Comparison of ENCODE assay signal across 8 cellular contexts in the genomic region with DNA sequence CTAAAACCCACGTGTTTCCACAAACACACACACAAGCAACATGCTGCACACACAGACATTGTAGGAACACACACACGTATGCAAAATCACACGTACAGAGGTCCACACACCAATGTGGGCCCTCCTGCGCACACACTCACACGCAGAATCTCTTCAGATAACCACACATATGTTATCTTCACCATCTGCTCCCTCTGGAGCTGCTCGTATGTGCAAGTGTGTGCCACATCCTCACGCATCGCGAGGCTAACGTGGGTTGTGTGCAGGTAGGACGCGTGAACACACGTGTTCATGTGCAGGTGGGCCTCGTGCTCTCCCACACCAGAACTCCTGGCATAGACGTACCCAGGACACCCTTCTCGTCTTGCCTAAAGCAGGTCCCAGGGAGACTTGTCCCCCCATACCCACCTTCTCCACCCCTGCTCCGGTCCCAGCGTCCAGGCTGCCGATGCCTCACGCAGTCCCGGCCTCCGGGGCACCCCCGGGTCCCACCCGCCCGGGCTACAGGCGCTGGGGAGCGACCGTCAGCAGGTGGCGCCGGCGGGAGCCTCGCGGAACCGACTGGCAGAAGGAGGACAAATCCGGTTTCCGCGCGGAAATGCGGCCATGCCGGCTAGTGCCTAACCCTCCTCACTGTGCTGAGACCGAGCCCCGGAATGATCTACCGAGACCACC. TPM values are rescaled to one million over a fixed set of nuclear protein-coding genes. Genes with fewer than 3 reads are reported as not detected.
DNase-seq lines count a peak whose midpoint lies in the region; ATAC-seq and TF ChIP-seq lines count a peak whose summit lies in the region.

No MANE protein-coding gene starts in this region.

- H3K36me3 Mint-ChIP-seq in GM23338 (ENCODE audit: low read depth), result no peaks in the 10 kb centered on the region; the same call in 2 of the 3 replicates

- peak overlapping the region; percentile 64; the same call in 2 of the 3 replicates for H3K4me3 Mint-ChIP-seq in GM23338

- peaks cover 7% of the 10 kb centered on the region for H3K27me3 Mint-ChIP-seq in GM23338 (ENCODE audit: insufficient read depth, low read depth, poor library complexity)

- H3K4me1 ChIP-seq in GM23338 (ENCODE audit: insufficient read depth) (no peaks in the 10 kb centered on the region; the same call in 1 of the 2 replicates), skeletal muscle satellite cell (ENCODE audit: control insufficient read depth, insufficient read depth, low read length) (no peaks in the 10 kb centered on the region), prostate gland (replicated peaks) (no peaks in the 10 kb centered on the region)

- H3K4me2 ChIP-seq in GM23338 (no peak overlapping the region; the same call in 1 of the 2 replicates), skeletal muscle satellite cell (ENCODE audit: low read length) (peak overlapping the region; percentile 32)

- no peaks in the 10 kb centered on the region for H3F3A ChIP-seq in GM23338 (replicated peaks; ENCODE audit: low read depth)

- peak overlapping the region; percentile 97 for H2AFZ ChIP-seq in GM23338

- H3K36me3 ChIP-seq in GM23338 (ENCODE audit: insufficient read depth), result no peaks in the 10 kb centered on the region
- no peaks in the 10 kb centered on the region for H3K36me3 ChIP-seq in skeletal muscle satellite cell (ENCODE audit: insufficient read depth, low read length)
- no peaks in the 10 kb centered on the region for H3K36me3 ChIP-seq in prostate gland

- no peaks in the 10 kb centered on the region for H3K9me2 ChIP-seq in GM23338 (ENCODE audit: insufficient read depth)

- H3K4me1 Mint-ChIP-seq in GM23338, result peaks cover 10% of the 10 kb centered on the region

- DNase-seq in GM23338 (ENCODE audit: low spot score) (peak; percentile 83), putamen (ENCODE audit: low spot score) (no peak), prostate gland (ENCODE audit: low spot score) (no peak)
- DNase-seq in activated CD8-positive, alpha-beta memory T cell treated with anti-CD3 and anti-CD28 coated beads for 1 hour (ENCODE audit: extremely low read depth in 1 of 2, low read depth in 1 of 2), result peak; percentile 52 to 58

- no peak for TF ChIP-seq POLR2A in prostate gland (IDR thresholded peaks at IDR 0.05)

- no peaks in the 10 kb centered on the region for H4K20me1 ChIP-seq in GM23338 (replicated peaks; ENCODE audit: insufficient read depth)

- H3K9me3 Mint-ChIP-seq in GM23338, result no peaks in the 10 kb centered on the region

- intact Hi-C loops in prostate gland (cut with DNase I), result loop anchor here (5.0 kb wide), 1 partner anchor 40 kb away; no protein-coding TSS in a partner anchor

- H3K9me3 ChIP-seq in skeletal muscle satellite cell (replicated peaks; ENCODE audit: low read length) (no peaks in the 10 kb centered on the region), prostate gland (no peaks in the 10 kb centered on the region)

- peak; percentile 55 to 78 for TF ChIP-seq CTCF in GM23338 (conservative IDR thresholded peaks at IDR 0.05; ENCODE audit: low read depth in 2 of 2)
- TF ChIP-seq CTCF in prostate gland (IDR thresholded peaks at IDR 0.05), result no peak

- H3K27me3 ChIP-seq in GM23338 (ENCODE audit: insufficient read depth), result no peaks in the 10 kb centered on the region
- H3K27me3 ChIP-seq in skeletal muscle satellite cell (ENCODE audit: control insufficient read depth, insufficient read depth, low read length), result peaks cover 7% of the 10 kb centered on the region
- H3K27me3 ChIP-seq in prostate gland (replicated peaks; ENCODE audit: insufficient read depth), result no peaks in the 10 kb centered on the region

- ATAC-seq in GM23338 (peak; percentile 88), esophagus mucosa (peak; percentile 15), HG02973 (IDR thresholded peaks at IDR 0.05; ENCODE audit: unreplicated experiment) (no peak), GM21737 (IDR thresholded peaks at IDR 0.05; ENCODE audit: unreplicated experiment) (no peak)

- H3K9ac ChIP-seq in skeletal muscle satellite cell (ENCODE audit: low read depth, low read length), result no peak overlapping the region

- WGBS in prostate gland, result 37% methylated on average over 43 of the region's 43 CpGs

- H3K27ac ChIP-seq in GM23338 (ENCODE audit: low read depth) (no peak overlapping the region), prostate gland (no peak overlapping the region)

- no peaks in the 10 kb centered on the region for H3K79me2 ChIP-seq in GM23338 (replicated peaks; ENCODE audit: insufficient read depth)

- H3K4me3 ChIP-seq in GM23338, result peak overlapping the region; percentile 15; the same call in 1 of the 2 replicates
- no peak overlapping the region for H3K4me3 ChIP-seq in skeletal muscle satellite cell (ENCODE audit: low read length)
- H3K4me3 ChIP-seq in prostate gland, result no peak overlapping the region

- no peak overlapping the region for H3K27ac Mint-ChIP-seq in GM23338

TF ChIP-seq in GM23338, 12 proteins besides CTCF, POLR2A, EP300 and RAD21:
- TF ChIP-seq ZNF114 (CRISPR knock-in tag; IDR thresholded peaks at IDR 0.05) (no peak), JUNB (IDR thresholded peaks at IDR 0.05; ENCODE audit: unreplicated experiment) (no peak), STAT1 (IDR thresholded peaks at IDR 0.05; ENCODE audit: unreplicated experiment) (no peak), EZH2 (IDR thresholded peaks at IDR 0.05; ENCODE audit: low read depth, unreplicated experiment) (no peak), CREB1 (CRISPR knock-in tag; IDR thresholded peaks at IDR 0.05; ENCODE audit: low read depth) (no peak)
- TF ChIP-seq, protein P1, sequence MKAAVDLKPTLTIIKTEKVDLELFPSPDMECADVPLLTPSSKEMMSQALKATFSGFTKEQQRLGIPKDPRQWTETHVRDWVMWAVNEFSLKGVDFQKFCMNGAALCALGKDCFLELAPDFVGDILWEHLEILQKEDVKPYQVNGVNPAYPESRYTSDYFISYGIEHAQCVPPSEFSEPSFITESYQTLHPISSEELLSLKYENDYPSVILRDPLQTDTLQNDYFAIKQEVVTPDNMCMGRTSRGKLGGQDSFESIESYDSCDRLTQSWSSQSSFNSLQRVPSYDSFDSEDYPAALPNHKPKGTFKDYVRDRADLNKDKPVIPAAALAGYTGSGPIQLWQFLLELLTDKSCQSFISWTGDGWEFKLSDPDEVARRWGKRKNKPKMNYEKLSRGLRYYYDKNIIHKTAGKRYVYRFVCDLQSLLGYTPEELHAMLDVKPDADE (IDR thresholded peaks at IDR 0.05), result no peak
- TF ChIP-seq, protein P2, sequence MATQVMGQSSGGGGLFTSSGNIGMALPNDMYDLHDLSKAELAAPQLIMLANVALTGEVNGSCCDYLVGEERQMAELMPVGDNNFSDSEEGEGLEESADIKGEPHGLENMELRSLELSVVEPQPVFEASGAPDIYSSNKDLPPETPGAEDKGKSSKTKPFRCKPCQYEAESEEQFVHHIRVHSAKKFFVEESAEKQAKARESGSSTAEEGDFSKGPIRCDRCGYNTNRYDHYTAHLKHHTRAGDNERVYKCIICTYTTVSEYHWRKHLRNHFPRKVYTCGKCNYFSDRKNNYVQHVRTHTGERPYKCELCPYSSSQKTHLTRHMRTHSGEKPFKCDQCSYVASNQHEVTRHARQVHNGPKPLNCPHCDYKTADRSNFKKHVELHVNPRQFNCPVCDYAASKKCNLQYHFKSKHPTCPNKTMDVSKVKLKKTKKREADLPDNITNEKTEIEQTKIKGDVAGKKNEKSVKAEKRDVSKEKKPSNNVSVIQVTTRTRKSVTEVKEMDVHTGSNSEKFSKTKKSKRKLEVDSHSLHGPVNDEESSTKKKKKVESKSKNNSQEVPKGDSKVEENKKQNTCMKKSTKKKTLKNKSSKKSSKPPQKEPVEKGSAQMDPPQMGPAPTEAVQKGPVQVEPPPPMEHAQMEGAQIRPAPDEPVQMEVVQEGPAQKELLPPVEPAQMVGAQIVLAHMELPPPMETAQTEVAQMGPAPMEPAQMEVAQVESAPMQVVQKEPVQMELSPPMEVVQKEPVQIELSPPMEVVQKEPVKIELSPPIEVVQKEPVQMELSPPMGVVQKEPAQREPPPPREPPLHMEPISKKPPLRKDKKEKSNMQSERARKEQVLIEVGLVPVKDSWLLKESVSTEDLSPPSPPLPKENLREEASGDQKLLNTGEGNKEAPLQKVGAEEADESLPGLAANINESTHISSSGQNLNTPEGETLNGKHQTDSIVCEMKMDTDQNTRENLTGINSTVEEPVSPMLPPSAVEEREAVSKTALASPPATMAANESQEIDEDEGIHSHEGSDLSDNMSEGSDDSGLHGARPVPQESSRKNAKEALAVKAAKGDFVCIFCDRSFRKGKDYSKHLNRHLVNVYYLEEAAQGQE (IDR thresholded peaks at IDR 0.05; ENCODE audit: unreplicated experiment), result peak; percentile 50

RNA-seq across cellular contexts. Expression of a gene that starts 10.3 kb away (rescaled TPM):
- 41.2 and 51.2 TPM in 2 replicates for total RNA-seq in GM23338 (2014; rRNA removed; shearing (Covaris generic))
- 8.7 TPM in 2 replicates for polyA plus RNA-seq in GM23338 (2016; fragmentation: Nextera tagmentation; extraction: Ambion mirVana)
- 1.5 TPM for total RNA-seq in esophagus mucosa
- 0.51 and 3.5 TPM in 2 replicates for total RNA-seq in skeletal muscle satellite cell (2012; rRNA removed)
- total RNA-seq in prostate gland, result 10 to 100 TPM; 10.2 to 35.3 TPM

Comparison
In these comparisons a context has a peak if more than half of its experiments do, and no peak if none do; other contexts are left out.
1. ATAC-seq: peak in GM23338 (single experiment) and esophagus mucosa (single experiment); none in HG02973 (single experiment) and GM21737 (single experiment).
2. DNase-seq: peak in GM23338 (single experiment) and activated CD8-positive, alpha-beta memory T cell treated with anti-CD3 and anti-CD28 coated beads for 1 hour (2 of 2); none in putamen (single experiment) and prostate gland (single experiment).
3. CTCF ChIP-seq: peak in GM23338 (2 of 2); none in prostate gland (0 of 4).